ENCODE assay signal across 22 cellular contexts in the genomic region with DNA sequence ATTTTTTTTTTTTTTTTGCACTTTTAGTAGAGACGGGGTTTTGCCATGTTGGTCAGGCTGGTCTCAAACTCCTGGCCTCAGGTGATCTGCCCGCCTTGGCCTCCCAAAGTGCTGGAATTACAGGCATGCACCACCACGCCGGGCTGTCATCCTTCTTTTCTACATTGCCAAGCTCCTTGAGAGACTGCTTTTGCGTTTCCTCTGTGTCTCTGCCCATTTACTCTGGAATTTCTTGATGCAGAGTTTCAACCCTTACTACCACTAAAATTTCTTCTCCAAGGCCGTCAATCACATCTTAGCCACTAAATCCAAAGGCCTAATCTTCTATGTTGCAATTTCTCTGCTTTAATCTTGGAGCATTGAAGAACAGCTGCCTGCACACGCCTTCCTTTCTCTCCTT.
"Had no signal": no experiment of that assay in that cellular context is flagged by ENCODE, and none has a peak within 500 bp of the region (broad histone marks: within the 10 kb centered on the region; RNA-seq: fewer than 3 reads in every experiment).

No MANE protein-coding gene starts in this region.

- H3K27ac ChIP-seq: hepatocyte, left ventricle myocardium inferior, ovary, skin epidermis, stomach, thoracic aorta, tibial artery, vagina had no signal

- H3K27me3 ChIP-seq: hepatocyte, ovary, stomach, tibial artery, vagina had no signal

- H3K79me2 ChIP-seq: hepatocyte had no signal

- H3K4me1 ChIP-seq: left ventricle myocardium inferior, stomach, tibial artery, vagina had no signal

- H3K4me2 ChIP-seq: hepatocyte had no signal

- H3K9me3 ChIP-seq: left ventricle myocardium inferior, ovary, stomach, thoracic aorta, tibial artery, vagina had no signal

- H3K36me3 ChIP-seq: left ventricle myocardium inferior, ovary, stomach, thoracic aorta, tibial artery, vagina had no signal

- DNase-seq: islet precursor cell; left ventricle myocardium inferior; mesendoderm; naive B cell; natural killer cell; nephron progenitor cell; ovary; right cardiac atrium; stimulated activated CD4-positive, alpha-beta T cell treated with anti-CD3 and anti-CD28 coated beads, Interleukin-12 subunit alpha, Interleukin-12 subunit beta, amount 100 ng/mL, for 4 hours; stimulated activated CD4-positive, alpha-beta T cell treated with anti-CD3 and anti-CD28 coated beads, Interleukin-15, amount 100 ng/mL, for 24 hours; stimulated activated CD4-positive, alpha-beta T cell treated with anti-CD3 and anti-CD28 coated beads, Interleukin-2, amount 100 ng/mL, for 24 hours; stimulated activated CD4-positive, alpha-beta T cell treated with anti-CD3 and anti-CD28 coated beads, Interleukin-4, amount 100 ng/mL, for 1 hour; stimulated activated naive B cell treated with anti-CD40 and anti-IgM and Interleukin-4, amounts not matched to agents 10 μg/mL and 1 μg/mL and 100 μg/mL, for 72 hours; stimulated activated naive CD8-positive, alpha-beta T cell treated with anti-CD3 and anti-CD28 coated beads, Interleukin-15, Interleukin-2, amounts not matched to agents 100 U/mL and 50 U/mL, for 24 hours; stomach; tibial artery had no signal

- ATAC-seq: natural killer cell; right cardiac atrium; sciatic nerve; stimulated activated naive B cell treated with anti-CD40 and anti-IgM and Interleukin-4, amounts not matched to agents 10 μg/mL and 1 μg/mL and 100 μg/mL, for 72 hours; stimulated activated naive CD8-positive, alpha-beta T cell treated with anti-CD3 and anti-CD28 coated beads, Interleukin-15, Interleukin-2, amounts not matched to agents 100 U/mL and 50 U/mL, for 24 hours had no signal

- H2AFZ ChIP-seq: hepatocyte had no signal

- H3K4me3 ChIP-seq: hepatocyte, left ventricle myocardium inferior, lung, ovary, skin epidermis, stomach, thoracic aorta, tibial artery, vagina had no signal
